Comparison of ENCODE assay signal across 15 cellular contexts in genomic region chrX:43707812-43708548, GRCh38. TPM values are rescaled to one million over a fixed set of nuclear protein-coding genes. Genes with fewer than 3 reads are reported as not detected.
DNase-seq lines count a peak whose midpoint lies in the region; ATAC-seq and TF ChIP-seq lines count a peak whose summit lies in the region.
"Had no signal": no experiment of that assay in that cellular context is flagged by ENCODE, and none has a peak within 500 bp of the region (broad histone marks: within the 10 kb centered on the region; RNA-seq: fewer than 3 reads in every experiment).

No MANE protein-coding gene starts in this region.

- H2AFZ ChIP-seq in SK-N-SH (ENCODE audit: low read depth): no peak overlapping the region

- no peaks in the 10 kb centered on the region for H3K27me3 ChIP-seq in SK-N-SH (ENCODE audit: insufficient read depth)
- H3K27me3 ChIP-seq in esophagus (ENCODE audit: control insufficient read depth in 1 of 2, insufficient read depth in 2 of 2, low read length in 2 of 2): no peaks in the 10 kb centered on the region
- no peaks in the 10 kb centered on the region for H3K27me3 ChIP-seq in right lobe of liver
- no peaks in the 10 kb centered on the region for H3K27me3 ChIP-seq in thoracic aorta (replicated peaks; ENCODE audit: insufficient read depth)
- H3K27me3 ChIP-seq in Caco-2 (replicated peaks; ENCODE audit: control insufficient read depth, insufficient read depth, low read length): no peaks in the 10 kb centered on the region

- H3F3A ChIP-seq in SK-N-SH (replicated peaks; ENCODE audit: insufficient read depth): no peaks in the 10 kb centered on the region

- TF ChIP-seq EP300 in SK-N-SH (IDR thresholded peaks at IDR 0.05; ENCODE audit: borderline replicate concordance in 1 of 2, low read depth in 1 of 2, low read length in 1 of 2): no peak

- 16% methylated on average over 3 of the region's 3 CpGs for WGBS in SK-N-SH (ENCODE audit: low lambda C conversion rate)
- WGBS in esophagus, 2 donors: 17 to 34% methylated on average over 3 of the region's 3 CpGs
- 18% methylated on average over 3 of the region's 3 CpGs for WGBS in right lobe of liver (ENCODE audit: insufficient coverage, low coverage, low lambda C conversion rate, missing lambda C conversion rate)

- 0 out of 2 replicates have a peak, but pooled peaks cover 3% of the 10 kb centered on the region for H3K9me2 ChIP-seq in SK-N-SH

- TF ChIP-seq POLR2A in right lobe of liver (IDR thresholded peaks at IDR 0.05): no peak

- TF ChIP-seq CTCF in SK-N-SH (IDR thresholded peaks at IDR 0.05): no peak
- TF ChIP-seq CTCF in right lobe of liver (IDR thresholded peaks at IDR 0.05): no peak
- no peak for TF ChIP-seq CTCF in thoracic aorta (IDR thresholded peaks at IDR 0.05)
- TF ChIP-seq CTCF in Caco-2 (IDR thresholded peaks at IDR 0.05; ENCODE audit: insufficient read depth in 1 of 2, low read depth in 1 of 2, low read length in 1 of 2, severe bottlenecking in 1 of 2, unreplicated experiment in 1 of 2): no peak

- H3K9me3 Mint-ChIP-seq in Caco-2 (ENCODE audit: unreplicated experiment): no peaks in the 10 kb centered on the region
- H3K9me3 Mint-ChIP-seq: activated CD8-positive, alpha-beta T cell treated with anti-CD3 and anti-CD28 coated beads for 36 hours; activated naive CD4-positive, alpha-beta T cell treated with anti-CD3 and anti-CD28 coated beads, Interleukin-2, amount 10 ng/mL, durations not matched to agents 7 days and 5 days; CD4-positive, alpha-beta T cell had no signal

- no TSS peak for BruUV-seq in Caco-2 (replicated peaks; lab: Mats Ljungman, UMichigan)

- H3K4me1 ChIP-seq in SK-N-SH (ENCODE audit: control insufficient read depth in 1 of 2, insufficient read depth in 2 of 2, low read depth in 1 of 2, low read length in 1 of 2) (peaks cover 0 to 3% of the 10 kb centered on the region in 2 experiments; a peak in 1 of 4 replicates), esophagus (ENCODE audit: control insufficient read depth in 2 of 2, insufficient read depth in 2 of 2, low read length in 1 of 2) (peaks cover 0 to 2% of the 10 kb centered on the region in 2 donors), right lobe of liver (peaks cover 0 to 24% (median 5%) of the 10 kb centered on the region in 4 donors), thoracic aorta (ENCODE audit: control insufficient read depth in 1 of 2, low read depth in 2 of 2) (peaks cover 3 to 51% of the 10 kb centered on the region in 2 donors), Caco-2 (no peaks in the 10 kb centered on the region)

- CTCF ChIA-PET in SK-N-SH (lab: Yijun Ruan, JAX): no interaction called here
- CTCF ChIA-PET in Caco-2 (lab: Charles Lee): no interaction called here

- intact Hi-C loops in right lobe of liver (cut with DNase I): no loop called here
- intact Hi-C loops in Caco-2 (cut with micrococcal nuclease; ENCODE audit: unreplicated experiment): loop anchor here (10.0 kb wide), 1 partner anchor 53 kb away; the partner anchor contains the start of gene MAOA

- H3K4me2 ChIP-seq in SK-N-SH: peak overlapping the region; percentile 21; the same call in 1 of the 2 replicates

- no peaks in the 10 kb centered on the region for H3K36me3 ChIP-seq in SK-N-SH (replicated peaks in 1 of 2; ENCODE audit: control insufficient read depth in 1 of 2, insufficient read depth in 2 of 2, low read length in 1 of 2)
- H3K36me3 ChIP-seq in esophagus (ENCODE audit: control insufficient read depth in 2 of 2, insufficient read depth in 2 of 2, low read length in 1 of 2): peaks cover 0 to 2% of the 10 kb centered on the region in 2 donors
- H3K36me3 ChIP-seq in right lobe of liver: peaks cover 0 to 6% (median 0%) of the 10 kb centered on the region in 4 donors
- no peaks in the 10 kb centered on the region for H3K36me3 ChIP-seq in thoracic aorta
- no peaks in the 10 kb centered on the region for H3K36me3 ChIP-seq in Caco-2 (ENCODE audit: control insufficient read depth, insufficient read depth, low read length)

- H3K79me2 ChIP-seq in SK-N-SH (ENCODE audit: insufficient read depth): no peaks in the 10 kb centered on the region

- POLR2A ChIA-PET in SK-N-SH (lab: Yijun Ruan, JAX) (no interaction called here), Caco-2 (lab: Charles Lee) (no interaction called here)

- no peak overlapping the region for H3K27ac Mint-ChIP-seq in Caco-2 (ENCODE audit: unreplicated experiment)
- H3K27ac Mint-ChIP-seq: activated CD8-positive, alpha-beta T cell treated with anti-CD3 and anti-CD28 coated beads for 36 hours; activated naive CD4-positive, alpha-beta T cell treated with anti-CD3 and anti-CD28 coated beads, Interleukin-2, amount 10 ng/mL, durations not matched to agents 7 days and 5 days; CD4-positive, alpha-beta T cell; endodermal cell had no signal

- H3K27ac ChIP-seq in SK-N-SH (ENCODE audit: low read depth in 2 of 2, low read length in 1 of 2) (no peak overlapping the region), esophagus (ENCODE audit: low read depth in 2 of 2, low read length in 1 of 2) (peak overlapping the region; percentile 22 to 67), right lobe of liver (peak overlapping the region; percentile 14 to 65 (median 60)), thoracic aorta (peak overlapping the region; percentile 50 to 65)

- H3K4me3 Mint-ChIP-seq in Caco-2 (ENCODE audit: unreplicated experiment): no peak overlapping the region
- H3K4me3 Mint-ChIP-seq: activated CD8-positive, alpha-beta T cell treated with anti-CD3 and anti-CD28 coated beads for 36 hours; activated naive CD4-positive, alpha-beta T cell treated with anti-CD3 and anti-CD28 coated beads, Interleukin-2, amount 10 ng/mL, durations not matched to agents 7 days and 5 days; CD4-positive, alpha-beta T cell; endodermal cell had no signal

- H3K4me3 ChIP-seq in SK-N-SH (ENCODE audit: low read depth in 2 of 2, low read length in 1 of 2): no peak overlapping the region
- no peak overlapping the region for H3K4me3 ChIP-seq in esophagus (ENCODE audit: low read depth in 1 of 2, low read length in 2 of 2)
- H3K4me3 ChIP-seq in right lobe of liver: no peak overlapping the region
- H3K4me3 ChIP-seq in thoracic aorta: no peak overlapping the region
- no peak overlapping the region for H3K4me3 ChIP-seq in Caco-2 (ENCODE audit: low read depth, low read length)

- no peaks in the 10 kb centered on the region for H3K4me1 Mint-ChIP-seq in Caco-2 (ENCODE audit: low read depth, unreplicated experiment)
- H3K4me1 Mint-ChIP-seq: activated naive CD4-positive, alpha-beta T cell treated with anti-CD3 and anti-CD28 coated beads, Interleukin-2, amount 10 ng/mL, durations not matched to agents 7 days and 5 days had no signal

- no peaks in the 10 kb centered on the region for H4K20me1 ChIP-seq in SK-N-SH (ENCODE audit: insufficient read depth)

- peak; percentile 57 to 76 (median 65) for ATAC-seq in right lobe of liver
- ATAC-seq in thoracic aorta (ENCODE audit: insufficient number of reproducible peaks, low FRiP score, low read depth): no peak
- no peak for ATAC-seq in HG02973 (IDR thresholded peaks at IDR 0.05; ENCODE audit: unreplicated experiment)
- ATAC-seq: activated CD8-positive, alpha-beta T cell treated with anti-CD3 and anti-CD28 coated beads for 36 hours had no signal

- H3K9me3 ChIP-seq in SK-N-SH: no peaks in the 10 kb centered on the region
- H3K9me3 ChIP-seq in esophagus (ENCODE audit: control insufficient read depth in 2 of 2, insufficient read depth in 1 of 2, low read depth in 1 of 2, low read length in 1 of 2): no peaks in the 10 kb centered on the region
- no peaks in the 10 kb centered on the region for H3K9me3 ChIP-seq in right lobe of liver
- H3K9me3 ChIP-seq in thoracic aorta: no peaks in the 10 kb centered on the region
- H3K9me3 ChIP-seq in Caco-2: no peaks in the 10 kb centered on the region

- TF ChIP-seq RAD21 in SK-N-SH (IDR thresholded peaks at IDR 0.05; ENCODE audit: low read length): no peak

- DNase-seq in SK-N-SH (no peak), right lobe of liver (peak in 1 of 3 donors; percentile 67), thoracic aorta (ENCODE audit: low spot score) (no peak), Caco-2 (no peak), germinal center (ENCODE audit: low spot score) (no peak)
- no peak for DNase-seq in stimulated activated CD4-positive, alpha-beta T cell treated with anti-CD3 and anti-CD28 coated beads, Interleukin-1b, Interleukin-23, amount 100 ng/mL, for 48 hours
- DNase-seq: activated CD8-positive, alpha-beta T cell treated with anti-CD3 and anti-CD28 coated beads for 36 hours; activated naive CD4-positive, alpha-beta T cell treated with anti-CD3 and anti-CD28 coated beads, Interleukin-2, amount 10 ng/mL, durations not matched to agents 7 days and 5 days; CD4-positive, alpha-beta T cell; endodermal cell; islet precursor cell; NCI-H1694; trophoblast cell had no signal

- H3K27me3 Mint-ChIP-seq in Caco-2 (ENCODE audit: insufficient read depth, unreplicated experiment): no peaks in the 10 kb centered on the region
- H3K27me3 Mint-ChIP-seq: activated naive CD4-positive, alpha-beta T cell treated with anti-CD3 and anti-CD28 coated beads, Interleukin-2, amount 10 ng/mL, durations not matched to agents 7 days and 5 days; CD4-positive, alpha-beta T cell had no signal

- H3K36me3 Mint-ChIP-seq in Caco-2 (ENCODE audit: insufficient read depth, unreplicated experiment): no peaks in the 10 kb centered on the region
- H3K36me3 Mint-ChIP-seq: activated naive CD4-positive, alpha-beta T cell treated with anti-CD3 and anti-CD28 coated beads, Interleukin-2, amount 10 ng/mL, durations not matched to agents 7 days and 5 days had no signal

- no peak overlapping the region for H3K9ac ChIP-seq in SK-N-SH

TF ChIP-seq in SK-N-SH, 30 proteins besides CTCF, POLR2A, EP300 and RAD21:
- TF ChIP-seq USF1 (IDR thresholded peaks at IDR 0.05; ENCODE audit: borderline replicate concordance, low read depth) (no peak), NFIC (IDR thresholded peaks at IDR 0.05; ENCODE audit: borderline replicate concordance) (no peak)

RNA-seq across cellular contexts. Expression of gene MAOA, which starts 51.9 kb away (rescaled TPM):
- polyA plus RNA-seq in SK-N-SH (2012; rRNA removed): 0.31 and 0.73 TPM in 2 replicates
- polyA plus RNA-seq in SK-N-SH (2012; cell fraction: cytosol; rRNA removed): 0.50 and 0.77 TPM in 2 replicates
- 0.21 and 0.33 TPM in 2 replicates for polyA plus RNA-seq in SK-N-SH (2012; cell fraction: nucleus; rRNA removed)
- polyA plus RNA-seq in esophagus: 10 to 100 TPM; 22.9 to 43.9 TPM
- total RNA-seq in right lobe of liver: 100 to 1,000 TPM in 3 of 6 experiments, 10 to 100 TPM in 3; 76.2 to 180 (median 109) TPM
- 10 to 100 TPM; 85.1 to 98.2 TPM for total RNA-seq in thoracic aorta
- total RNA-seq in Caco-2 (2022): 0.25 and 0.74 TPM in 2 replicates
- total RNA-seq: CD4-positive, alpha-beta T cell had no signal

Comparison
In these comparisons a context has a peak if more than half of its experiments do, and no peak if none do; other contexts are left out.
1. H3K27ac ChIP-seq: peak in esophagus (2 of 2), right lobe of liver (3 of 3) and thoracic aorta (2 of 2); none in SK-N-SH (0 of 2).
2. ATAC-seq: peak in right lobe of liver (4 of 4); none in thoracic aorta (single experiment) and HG02973 (single experiment).
3. RNA of gene MAOA, which starts 51.9 kb away (total RNA-seq): 76.2 to 180 TPM in right lobe of liver and 85.1 to 98.2 TPM in thoracic aorta; 0.25 to 0.74 TPM in Caco-2; every median in the first group is over 10 times any median in the second.